26 cellular contexts compared by ENCODE assay signal in the genomic region with DNA sequence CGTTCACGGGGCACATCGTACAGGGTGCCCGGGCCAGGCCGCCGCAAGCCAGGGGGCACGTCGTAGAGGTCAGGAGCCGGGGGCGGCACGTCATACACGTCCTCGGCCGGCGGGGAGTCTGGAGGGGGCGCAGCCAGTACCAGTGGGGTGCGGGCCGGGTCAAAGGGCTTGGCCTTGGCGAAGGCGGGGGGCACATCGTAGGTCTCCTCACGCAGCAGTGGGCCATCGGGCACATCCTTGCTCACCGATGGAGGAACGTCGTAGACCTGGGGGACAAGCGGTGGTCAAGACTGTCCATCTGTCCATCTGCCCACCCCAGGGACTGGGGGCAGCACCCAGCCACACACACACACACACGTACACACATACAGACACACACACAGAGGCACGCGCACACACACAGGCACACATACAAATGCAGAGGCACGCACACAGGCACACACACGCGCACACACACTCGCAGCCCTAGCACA. TPM values are rescaled to one million over a fixed set of nuclear protein-coding genes. Genes with fewer than 3 reads are reported as not detected.
DNase-seq lines count a peak whose midpoint lies in the region; TF ChIP-seq lines count a peak whose summit lies in the region.
"Had no signal": no experiment of that assay in that cellular context is flagged by ENCODE, and none has a peak within 500 bp of the region (broad histone marks: within the 10 kb centered on the region; RNA-seq: fewer than 3 reads in every experiment).

No MANE protein-coding gene starts in this region.

- no peak for TF ChIP-seq CTCF in ascending aorta (IDR thresholded peaks at IDR 0.05)
- TF ChIP-seq CTCF in sigmoid colon (IDR thresholded peaks at IDR 0.05): no peak

- POLR2A ChIA-PET in activated CD4-positive, alpha-beta memory T cell treated with anti-CD3 and anti-CD28 coated beads, Interleukin-2, amount 10 ng/mL, durations not matched to agents 7 days and 5 days (lab: Charles Lee): no interaction called here

- no peaks in the 10 kb centered on the region for H3K27me3 Mint-ChIP-seq in activated CD4-positive, alpha-beta memory T cell treated with anti-CD3 and anti-CD28 coated beads, Interleukin-2, amount 10 ng/mL, durations not matched to agents 7 days and 5 days
- H3K27me3 Mint-ChIP-seq: activated naive CD4-positive, alpha-beta T cell treated with anti-CD3 and anti-CD28 coated beads, Interleukin-2, amount 50 U/mL, for 24 hours had no signal

- peak; percentile 0 for DNase-seq in HCEC 1CT
- no peak for DNase-seq in ascending aorta (ENCODE audit: low spot score in 2 of 2)
- peak; percentile 70 for DNase-seq in sigmoid colon
- no peak for DNase-seq in stimulated activated CD4-positive, alpha-beta T cell treated with anti-CD3 and anti-CD28 coated beads, Interleukin-4, amount 100 ng/mL, for 24 hours
- DNase-seq in SIG-M5 (lab: John Stamatoyannopoulos, UW): no peak
- no peak for DNase-seq in OCI-M1 (lab: John Stamatoyannopoulos, UW)
- no peak for DNase-seq in activated CD4-positive, alpha-beta memory T cell treated with anti-CD3 and anti-CD28 coated beads, Interleukin-2, amount 10 ng/mL, durations not matched to agents 7 days and 5 days
- DNase-seq: ACHN; activated B cell treated with CpG ODN at 0.5 μM for 24 hours; activated CD4-positive, alpha-beta T cell treated with anti-CD3 and anti-CD28 coated beads, Interleukin-2, amount 50 U/mL, for 4 hours; activated CD8-positive, alpha-beta memory T cell treated with anti-CD3 and anti-CD28 coated beads, Interleukin-2, amount 50 U/mL, for 4 hours; DMS79 treated with DMSO at 0.1 percent for 48 hours; GOT3; midbrain; natural killer cell; NCI-H1092; NCI-H1930; NCI-H748 treated with DMSO at 0.1 percent for 48 hours; T1000 had no signal

- H3K4me3 Mint-ChIP-seq in activated CD4-positive, alpha-beta memory T cell treated with anti-CD3 and anti-CD28 coated beads, Interleukin-2, amount 10 ng/mL, durations not matched to agents 7 days and 5 days: no peak overlapping the region
- H3K4me3 Mint-ChIP-seq: activated B cell treated with CpG ODN at 0.5 μM for 24 hours; activated naive CD4-positive, alpha-beta T cell treated with anti-CD3 and anti-CD28 coated beads, Interleukin-2, amount 50 U/mL, for 24 hours; central memory CD8-positive, alpha-beta T cell; natural killer cell had no signal

- H3K9me3 Mint-ChIP-seq in activated CD4-positive, alpha-beta memory T cell treated with anti-CD3 and anti-CD28 coated beads, Interleukin-2, amount 10 ng/mL, durations not matched to agents 7 days and 5 days: no peaks in the 10 kb centered on the region
- H3K9me3 Mint-ChIP-seq: activated B cell treated with CpG ODN at 0.5 μM for 24 hours; activated naive CD4-positive, alpha-beta T cell treated with anti-CD3 and anti-CD28 coated beads, Interleukin-2, amount 50 U/mL, for 24 hours; central memory CD8-positive, alpha-beta T cell; natural killer cell had no signal

- CTCF ChIA-PET in activated CD4-positive, alpha-beta memory T cell treated with anti-CD3 and anti-CD28 coated beads, Interleukin-2, amount 10 ng/mL, durations not matched to agents 7 days and 5 days (lab: Charles Lee): interaction anchor here (0.8 to 6.0 kb wide), 5 partner anchors 144 to 169 kb away, joined by 3 to 87 read pairs (median 7); no protein-coding TSS in a partner anchor

- intact Hi-C loops in ascending aorta (cut with DNase I): no loop called here
- intact Hi-C loops in sigmoid colon (cut with DNase I): loop anchor here (1.0 to 10.0 kb wide), 2 partner anchors 107 to 251 kb away; partner anchors contain the start of gene WDR59

- H3K27ac Mint-ChIP-seq in activated CD4-positive, alpha-beta memory T cell treated with anti-CD3 and anti-CD28 coated beads, Interleukin-2, amount 10 ng/mL, durations not matched to agents 7 days and 5 days: no peak overlapping the region
- H3K27ac Mint-ChIP-seq: activated B cell treated with CpG ODN at 0.5 μM for 24 hours; activated naive CD4-positive, alpha-beta T cell treated with anti-CD3 and anti-CD28 coated beads, Interleukin-2, amount 50 U/mL, for 24 hours; natural killer cell had no signal

- TF ChIP-seq POLR2A in sigmoid colon (IDR thresholded peaks at IDR 0.05): no peak

- H3K36me3 ChIP-seq in ascending aorta (peaks cover 51 to 61% of the 10 kb centered on the region in 2 donors), sigmoid colon (peaks cover 6 to 52% (median 22%) of the 10 kb centered on the region in 4 donors)

- 94% methylated on average over 34 of the region's 34 CpGs for WGBS in sigmoid colon, 2 donors

- H3K4me1 ChIP-seq in ascending aorta: peaks cover 30 to 55% of the 10 kb centered on the region in 2 donors
- H3K4me1 ChIP-seq in sigmoid colon: peaks cover 0 to 57% (median 49%) of the 10 kb centered on the region in 4 donors

- H3K27me3 ChIP-seq in ascending aorta (no peaks in the 10 kb centered on the region), layer of hippocampus (ENCODE audit: control insufficient read depth, insufficient read depth, low read length) (no peaks in the 10 kb centered on the region), sigmoid colon (no peaks in the 10 kb centered on the region)
- H3K27me3 ChIP-seq: vagina had no signal

- TF ChIP-seq EP300 in sigmoid colon (IDR thresholded peaks at IDR 0.05): no peak

- H3K27ac ChIP-seq in ascending aorta (peak overlapping the region; percentile 55 to 94), layer of hippocampus (ENCODE audit: low read depth, low read length) (peak overlapping the region; percentile 76), sigmoid colon (no peak overlapping the region)

- H3K4me1 Mint-ChIP-seq in activated CD4-positive, alpha-beta memory T cell treated with anti-CD3 and anti-CD28 coated beads, Interleukin-2, amount 10 ng/mL, durations not matched to agents 7 days and 5 days: no peaks in the 10 kb centered on the region

- no peaks in the 10 kb centered on the region for H3K9me3 ChIP-seq in ascending aorta
- H3K9me3 ChIP-seq in sigmoid colon: no peaks in the 10 kb centered on the region
- H3K9me3 ChIP-seq: heart left ventricle, vagina had no signal

- H3K4me3 ChIP-seq in ascending aorta (no peak overlapping the region), sigmoid colon (no peak overlapping the region)
- H3K4me3 ChIP-seq: heart left ventricle, vagina had no signal

- H3K36me3 Mint-ChIP-seq in activated CD4-positive, alpha-beta memory T cell treated with anti-CD3 and anti-CD28 coated beads, Interleukin-2, amount 10 ng/mL, durations not matched to agents 7 days and 5 days (ENCODE audit: low read depth): no peaks in the 10 kb centered on the region
- H3K36me3 Mint-ChIP-seq: activated naive CD4-positive, alpha-beta T cell treated with anti-CD3 and anti-CD28 coated beads, Interleukin-2, amount 50 U/mL, for 24 hours; natural killer cell had no signal

RNA-seq across cellular contexts. Expression of gene BCAR1, which starts 15.7 kb away (rescaled TPM):
- total RNA-seq in ascending aorta: 243 TPM
- 10 to 100 TPM; 21.7 to 42.9 (median 32.4) TPM for total RNA-seq in sigmoid colon
- 10 to 100 TPM; 45.0 to 82.3 (median 72.6) TPM for polyA plus RNA-seq in sigmoid colon
- not detected for total RNA-seq in activated CD4-positive, alpha-beta memory T cell treated with anti-CD3 and anti-CD28 coated beads, Interleukin-2, amount 10 ng/mL, durations not matched to agents 7 days and 5 days
- total RNA-seq: activated B cell treated with CpG ODN at 0.5 μM for 24 hours, natural killer cell had no signal

RNA-seq across cellular contexts. Expression of gene CTRB1, which starts 17.0 kb away (rescaled TPM):
- total RNA-seq in ascending aorta (not detected), sigmoid colon (not detected)
- 10 to 100 TPM in 1 of 3 donors, under 1 TPM in 1, not detected in 1; 0.48 to 16.8 TPM for polyA plus RNA-seq in sigmoid colon
- total RNA-seq in activated CD4-positive, alpha-beta memory T cell treated with anti-CD3 and anti-CD28 coated beads, Interleukin-2, amount 10 ng/mL, durations not matched to agents 7 days and 5 days: not detected
- total RNA-seq: activated B cell treated with CpG ODN at 0.5 μM for 24 hours, epithelial cell of proximal tubule, natural killer cell, vagina had no signal
- polyA plus RNA-seq: BJ had no signal

RNA-seq across cellular contexts. Expression of gene CTRB2, which starts 28.8 kb away (rescaled TPM):
- not detected for total RNA-seq in ascending aorta
- total RNA-seq in sigmoid colon: not detected
- polyA plus RNA-seq in sigmoid colon: 10 to 100 TPM in 1 of 3 donors, under 1 TPM in 1, not detected in 1; 0.42 to 17.4 TPM
- total RNA-seq in activated CD4-positive, alpha-beta memory T cell treated with anti-CD3 and anti-CD28 coated beads, Interleukin-2, amount 10 ng/mL, durations not matched to agents 7 days and 5 days: not detected
- total RNA-seq: activated B cell treated with CpG ODN at 0.5 μM for 24 hours, epithelial cell of proximal tubule, natural killer cell, vagina had no signal
- polyA plus RNA-seq: BJ had no signal

Comparison
In these comparisons a context has a peak if more than half of its experiments do, and no peak if none do; other contexts are left out.
1. DNase-seq: peak in HCEC 1CT (single experiment) and sigmoid colon (single experiment); none in ascending aorta (0 of 2), stimulated activated CD4-positive, alpha-beta T cell treated with anti-CD3 and anti-CD28 coated beads, Interleukin-4, amount 100 ng/mL, for 24 hours (single experiment), SIG-M5 (single experiment), OCI-M1 (single experiment) and activated CD4-positive, alpha-beta memory T cell treated with anti-CD3 and anti-CD28 coated beads, Interleukin-2, amount 10 ng/mL, durations not matched to agents 7 days and 5 days (single experiment).
2. H3K27ac ChIP-seq: peak in ascending aorta (2 of 2) and layer of hippocampus (single experiment); none in sigmoid colon (0 of 4).
3. RNA of gene BCAR1, which starts 15.7 kb away (total RNA-seq): 243 TPM in ascending aorta (single experiment) and 21.7 to 42.9 TPM in sigmoid colon; not detected in activated CD4-positive, alpha-beta memory T cell treated with anti-CD3 and anti-CD28 coated beads, Interleukin-2, amount 10 ng/mL, durations not matched to agents 7 days and 5 days; every median in the first group is over 10 times any median in the second.